Comparison of ENCODE assay signal across 9 cellular contexts in genomic region chr3:59978979-59979378, GRCh38.
DNase-seq lines count a peak whose midpoint lies in the region; ATAC-seq and FAIRE-seq lines count a peak whose summit lies in the region.
"Had no signal": no experiment of that assay in that cellular context is flagged by ENCODE, and none has a peak within 500 bp of the region (broad histone marks: within the 10 kb centered on the region; RNA-seq: fewer than 3 reads in every experiment).

No MANE protein-coding gene starts in this region.

- H3K4me3 Mint-ChIP-seq in naive thymus-derived CD8-positive, alpha-beta T cell, result peak overlapping the region in 4 of 10 donors; percentile 45 to 59 (median 55)

- H3K36me3 Mint-ChIP-seq in naive thymus-derived CD8-positive, alpha-beta T cell, result peaks cover 2 to 12% (median 2%) of the 10 kb centered on the region in 3 donors

- FAIRE-seq in RCC 7860 (lab: Jason Lieb, UNC), result no peak

- H3K9me3 Mint-ChIP-seq in naive thymus-derived CD8-positive, alpha-beta T cell, result peaks cover 0 to 4% (median 0%) of the 10 kb centered on the region in 9 donors

- H3K27ac Mint-ChIP-seq in naive thymus-derived CD8-positive, alpha-beta T cell, result peak overlapping the region in 8 of 10 donors; percentile 6 to 90 (median 68)

- ATAC-seq in GM18858 (IDR thresholded peaks at IDR 0.05; ENCODE audit: unreplicated experiment), result peak; percentile 90
- peak; percentile 70 for ATAC-seq in GM21528 (IDR thresholded peaks at IDR 0.05; ENCODE audit: low FRiP score, unreplicated experiment)
- peak; percentile 95 for ATAC-seq in HG03432 (IDR thresholded peaks at IDR 0.05; ENCODE audit: unreplicated experiment)
- ATAC-seq in naive thymus-derived CD8-positive, alpha-beta T cell, result peak; percentile 58 to 91
- ATAC-seq in HG03354 (IDR thresholded peaks at IDR 0.05; ENCODE audit: poor library complexity, severe bottlenecking, unreplicated experiment), result no peak

- H3K27me3 Mint-ChIP-seq in naive thymus-derived CD8-positive, alpha-beta T cell, result no peaks in the 10 kb centered on the region

- H3K4me1 Mint-ChIP-seq in naive thymus-derived CD8-positive, alpha-beta T cell, result peaks cover 22 to 58% (median 45%) of the 10 kb centered on the region in 4 donors

- DNase-seq in naive thymus-derived CD8-positive, alpha-beta T cell, result peak in 2 of 10 donors; percentile 28 to 38
- DNase-seq in NCI-H2171 treated with DMSO at 0.1 percent for 48 hours (lab: John Stamatoyannopoulos, UW) (no peak), NCI-H82 treated with DMSO at 0.1 percent for 48 hours (lab: John Stamatoyannopoulos, UW; ENCODE audit: unreplicated experiment) (no peak), RCC 7860 (ENCODE audit: low spot score) (no peak)
- DNase-seq: NCI-H2081 had no signal

- POLR2A ChIA-PET in naive thymus-derived CD8-positive, alpha-beta T cell (lab: Charles Lee), result no interaction called here
